Comparison of ENCODE assay signal across 14 cellular contexts in genomic region chr1:171017431-171017830, GRCh38.
"Had no signal": no experiment of that assay in that cellular context is flagged by ENCODE, and none has a peak within 500 bp of the region (broad histone marks: within the 10 kb centered on the region; RNA-seq: fewer than 3 reads in every experiment).

No MANE protein-coding gene starts in this region.

- DNase-seq: activated CD4-positive, alpha-beta T cell treated with anti-CD3 and anti-CD28 coated beads, Interleukin-2, amount 50 U/mL, for 1 hour; activated naive CD4-positive, alpha-beta T cell treated with anti-CD3 and anti-CD28 coated beads, Interleukin-2, amount 10 ng/mL, durations not matched to agents 7 days and 5 days; foreskin melanocyte; kidney; mammary epithelial cell; naive thymus-derived CD8-positive, alpha-beta T cell; stimulated activated CD4-positive, alpha-beta T cell treated with anti-CD3 and anti-CD28 coated beads, Interleukin-2, amount 100 ng/mL, for 48 hours; stimulated activated naive B cell treated with anti-CD40 and anti-IgM and Interleukin-4, amounts not matched to agents 10 μg/mL and 1 μg/mL and 100 μg/mL, for 72 hours; uterus had no signal

- H3K36me3 Mint-ChIP-seq: activated naive CD4-positive, alpha-beta T cell treated with anti-CD3 and anti-CD28 coated beads, Interleukin-2, amount 10 ng/mL, durations not matched to agents 7 days and 5 days; stimulated activated naive B cell treated with anti-CD40 and anti-IgM and Interleukin-4, amounts not matched to agents 10 μg/mL and 1 μg/mL and 100 μg/mL, for 72 hours had no signal

- H3K27me3 Mint-ChIP-seq: activated naive CD4-positive, alpha-beta T cell treated with anti-CD3 and anti-CD28 coated beads, Interleukin-2, amount 10 ng/mL, durations not matched to agents 7 days and 5 days had no signal

- H3K9me3 Mint-ChIP-seq: activated T-helper 17 cell treated with anti-CD3 and anti-CD28 coated beads, Interleukin-2, amount 50 U/mL, for 72 hours had no signal

- H3K27ac ChIP-seq: epithelial cell of prostate, left lung, neutrophil, tibial nerve, uterus had no signal

- H3K4me3 ChIP-seq: left lung, tibial nerve, uterus had no signal

- H3K27me3 ChIP-seq: left lung, neutrophil, tibial nerve, uterus had no signal

- H3K9me3 ChIP-seq: neutrophil, tibial nerve, uterus had no signal

- H3K27ac Mint-ChIP-seq: activated naive CD4-positive, alpha-beta T cell treated with anti-CD3 and anti-CD28 coated beads, Interleukin-2, amount 10 ng/mL, durations not matched to agents 7 days and 5 days; activated T-helper 17 cell treated with anti-CD3 and anti-CD28 coated beads, Interleukin-2, amount 50 U/mL, for 72 hours; naive thymus-derived CD8-positive, alpha-beta T cell; stimulated activated naive B cell treated with anti-CD40 and anti-IgM and Interleukin-4, amounts not matched to agents 10 μg/mL and 1 μg/mL and 100 μg/mL, for 72 hours had no signal

- H3K4me1 Mint-ChIP-seq: activated naive CD4-positive, alpha-beta T cell treated with anti-CD3 and anti-CD28 coated beads, Interleukin-2, amount 10 ng/mL, durations not matched to agents 7 days and 5 days; activated T-helper 17 cell treated with anti-CD3 and anti-CD28 coated beads, Interleukin-2, amount 50 U/mL, for 72 hours; naive thymus-derived CD8-positive, alpha-beta T cell; stimulated activated naive B cell treated with anti-CD40 and anti-IgM and Interleukin-4, amounts not matched to agents 10 μg/mL and 1 μg/mL and 100 μg/mL, for 72 hours had no signal

- H3K4me3 Mint-ChIP-seq: activated naive CD4-positive, alpha-beta T cell treated with anti-CD3 and anti-CD28 coated beads, Interleukin-2, amount 10 ng/mL, durations not matched to agents 7 days and 5 days; activated T-helper 17 cell treated with anti-CD3 and anti-CD28 coated beads, Interleukin-2, amount 50 U/mL, for 72 hours; naive thymus-derived CD8-positive, alpha-beta T cell; stimulated activated naive B cell treated with anti-CD40 and anti-IgM and Interleukin-4, amounts not matched to agents 10 μg/mL and 1 μg/mL and 100 μg/mL, for 72 hours had no signal

- H3K36me3 ChIP-seq: left lung, neutrophil, tibial nerve, uterus had no signal

- H3K4me1 ChIP-seq: left lung, tibial nerve, uterus had no signal
